ENCODE assay signal across 15 cellular contexts in genomic region chr11:23730307-23730998, GRCh38.
"Had no signal": no experiment of that assay in that cellular context is flagged by ENCODE, and none has a peak within 500 bp of the region (broad histone marks: within the 10 kb centered on the region; RNA-seq: fewer than 3 reads in every experiment).

No MANE protein-coding gene starts in this region.

- H3K36me3 ChIP-seq: heart left ventricle, ovary, thoracic aorta, vagina had no signal

- H3K27me3 ChIP-seq: body of pancreas, heart left ventricle, ovary, vagina had no signal

- H3K4me1 ChIP-seq: body of pancreas, heart left ventricle, vagina had no signal

- H3K27ac ChIP-seq: body of pancreas, heart left ventricle, ovary, thoracic aorta, vagina had no signal

- DNase-seq: activated CD4-positive, alpha-beta T cell treated with anti-CD3 and anti-CD28 coated beads, Interleukin-2, amount 50 U/mL, for 4 hours; activated T-cell treated with anti-CD3 and anti-CD28 coated beads, Interleukin-2, amount 50 U/mL, for 1 hour; amniotic stem cell; body of pancreas; central memory CD4-positive, alpha-beta T cell; cortex of kidney; effector CD8-positive, alpha-beta T cell; heart left ventricle; left ventricle myocardium superior; ovary; stimulated activated CD4-positive, alpha-beta T cell treated with anti-CD3 and anti-CD28 coated beads, Interleukin-4, amount 100 ng/mL, for 1 hour; stimulated activated CD8-positive, alpha-beta memory T cell treated with anti-CD3 and anti-CD28 coated beads, Interleukin-4, amount 100 ng/mL, for 48 hours had no signal

- FAIRE-seq: frontal cortex had no signal

- H3K4me3 ChIP-seq: body of pancreas, heart left ventricle, ovary, thoracic aorta, vagina had no signal

- H3K9me3 ChIP-seq: body of pancreas, ovary, thoracic aorta, vagina had no signal
